In genomic region chr2:176518823-176519222, GRCh38 we compare ENCODE assay signal across 1 cellular context.
TF ChIP-seq lines count a peak whose summit lies in the region.

No MANE protein-coding gene starts in this region.

TF ChIP-seq in WTC11, 78 proteins besides CTCF, POLR2A, EP300 and RAD21 (continued from another document):
- no peak for TF ChIP-seq HMGXB4 (CRISPR knock-in tag; IDR thresholded peaks at IDR 0.05)
- TF ChIP-seq ERG (CRISPR knock-in tag; IDR thresholded peaks at IDR 0.05) = no peak
- TF ChIP-seq AR (CRISPR knock-in tag; IDR thresholded peaks at IDR 0.05) = no peak
- TF ChIP-seq RORB (CRISPR knock-in tag; IDR thresholded peaks at IDR 0.05) = no peak
- no peak for TF ChIP-seq CDX4 (CRISPR knock-in tag; IDR thresholded peaks at IDR 0.05; ENCODE audit: borderline replicate concordance)
- no peak for TF ChIP-seq ELF4 (CRISPR knock-in tag; IDR thresholded peaks at IDR 0.05; ENCODE audit: low read depth)
- TF ChIP-seq CREB1 (CRISPR knock-in tag; IDR thresholded peaks at IDR 0.05) = no peak
- TF ChIP-seq TP53 (CRISPR knock-in tag; IDR thresholded peaks at IDR 0.05) = no peak
- TF ChIP-seq USF2 (CRISPR knock-in tag; IDR thresholded peaks at IDR 0.05) = no peak
